ENCODE assay signal across 18 cellular contexts in genomic region chr5:54470191-54470590, GRCh38. TPM values are rescaled to one million over a fixed set of nuclear protein-coding genes. Genes with fewer than 3 reads are reported as not detected.
DNase-seq lines count a peak whose midpoint lies in the region; ATAC-seq, FAIRE-seq and TF ChIP-seq lines count a peak whose summit lies in the region.
"Had no signal": no experiment of that assay in that cellular context is flagged by ENCODE, and none has a peak within 500 bp of the region (broad histone marks: within the 10 kb centered on the region; RNA-seq: fewer than 3 reads in every experiment).

No MANE protein-coding gene starts in this region.

- peaks cover 0 to 3% of the 10 kb centered on the region in 2 donors for H3K36me3 Mint-ChIP-seq in activated T-cell treated with anti-CD3 and anti-CD28 coated beads, Interleukin-2, amount 50 U/mL, for 72 hours (ENCODE audit: insufficient read depth in 2 of 2)
- H3K36me3 Mint-ChIP-seq in stimulated activated memory B cell treated with anti-CD40 and anti-IgM and Interleukin-4, amounts not matched to agents 10 μg/mL and 1 μg/mL and 100 μg/mL, for 72 hours, result no peaks in the 10 kb centered on the region

- H3K4me3 Mint-ChIP-seq in activated T-cell treated with anti-CD3 and anti-CD28 coated beads, Interleukin-2, amount 50 U/mL, for 72 hours, result peak overlapping the region in 1 of 2 donors; percentile 62
- peak overlapping the region; percentile 18 for H3K4me3 Mint-ChIP-seq in stimulated activated memory B cell treated with anti-CD40 and anti-IgM and Interleukin-4, amounts not matched to agents 10 μg/mL and 1 μg/mL and 100 μg/mL, for 72 hours

- intact Hi-C loops in pancreas (cut with DNase I), result no loop called here

- no peak for FAIRE-seq in pancreas (lab: Jason Lieb, UNC)
- FAIRE-seq: islet of Langerhans had no signal

- H3K4me1 Mint-ChIP-seq in activated T-cell treated with anti-CD3 and anti-CD28 coated beads, Interleukin-2, amount 50 U/mL, for 72 hours (ENCODE audit: low read depth), result peaks cover 9% of the 10 kb centered on the region
- H3K4me1 Mint-ChIP-seq in stimulated activated memory B cell treated with anti-CD40 and anti-IgM and Interleukin-4, amounts not matched to agents 10 μg/mL and 1 μg/mL and 100 μg/mL, for 72 hours, result peaks cover 18% of the 10 kb centered on the region

- no peaks in the 10 kb centered on the region for H3K27me3 Mint-ChIP-seq in activated T-cell treated with anti-CD3 and anti-CD28 coated beads, Interleukin-2, amount 50 U/mL, for 72 hours (ENCODE audit: low read depth)
- no peaks in the 10 kb centered on the region for H3K27me3 Mint-ChIP-seq in stimulated activated memory B cell treated with anti-CD40 and anti-IgM and Interleukin-4, amounts not matched to agents 10 μg/mL and 1 μg/mL and 100 μg/mL, for 72 hours

- DNase-seq in activated T-cell treated with anti-CD3 and anti-CD28 coated beads, Interleukin-2, amount 50 U/mL, for 72 hours, result no peak
- DNase-seq in activated T-cell treated with anti-CD3 and anti-CD28 coated beads for 4 hours (no peak), fibroblast of the conjunctiva (ENCODE audit: low read depth) (peak; percentile 50), SIG-M5 (lab: John Stamatoyannopoulos, UW) (no peak), pancreas (no peak)
- DNase-seq: activated CD4-positive, alpha-beta T cell treated with anti-CD3 and anti-CD28 coated beads, Interleukin-2, amount 50 U/mL, for 48 hours; cerebellar nuclear complex; DMS53; esophagus squamous epithelium; NCI-H2171; upper lobe of right lung had no signal

- no peaks in the 10 kb centered on the region for H3K9me3 ChIP-seq in pancreas
- H3K9me3 ChIP-seq: esophagus squamous epithelium, upper lobe of right lung had no signal

- H3K4me3 ChIP-seq in pancreas, result no peak overlapping the region

- H3K27me3 ChIP-seq in pancreas, result no peaks in the 10 kb centered on the region
- H3K27me3 ChIP-seq: esophagus squamous epithelium, upper lobe of right lung had no signal

- no peaks in the 10 kb centered on the region for H3K36me3 ChIP-seq in pancreas
- H3K36me3 ChIP-seq: esophagus squamous epithelium, upper lobe of right lung had no signal

- no peaks in the 10 kb centered on the region for H3K4me1 ChIP-seq in pancreas
- H3K4me1 ChIP-seq: upper lobe of right lung had no signal

- H3K27ac ChIP-seq in pancreas, result no peak overlapping the region
- H3K27ac ChIP-seq: HL-60 had no signal

- TF ChIP-seq CTCF in pancreas (IDR thresholded peaks at IDR 0.05), result no peak

- WGBS in pancreas, 2 donors, result 60 to 71% methylated on average over 2 of the region's 2 CpGs

- H3K9me3 Mint-ChIP-seq in activated T-cell treated with anti-CD3 and anti-CD28 coated beads, Interleukin-2, amount 50 U/mL, for 72 hours, result no peaks in the 10 kb centered on the region
- peaks cover 3% of the 10 kb centered on the region for H3K9me3 Mint-ChIP-seq in stimulated activated memory B cell treated with anti-CD40 and anti-IgM and Interleukin-4, amounts not matched to agents 10 μg/mL and 1 μg/mL and 100 μg/mL, for 72 hours

- ATAC-seq in activated T-cell treated with anti-CD3 and anti-CD28 coated beads, Interleukin-2, amount 50 U/mL, for 72 hours (replicated peaks in 1 of 2), result no peak
- peak; percentile 66 for ATAC-seq in SK-N-SH treated with all-trans-retinoic acid at 6 μM for 48 hours
- ATAC-seq in stimulated activated memory B cell treated with anti-CD40 and anti-IgM and Interleukin-4, amounts not matched to agents 10 μg/mL and 1 μg/mL and 100 μg/mL, for 72 hours, result no peak
- ATAC-seq in HG02642 (IDR thresholded peaks at IDR 0.05; ENCODE audit: poor library complexity, unreplicated experiment), result no peak
- no peak for ATAC-seq in pancreas
- ATAC-seq: upper lobe of right lung had no signal

- peak overlapping the region; percentile 25 for H3K27ac Mint-ChIP-seq in activated T-cell treated with anti-CD3 and anti-CD28 coated beads, Interleukin-2, amount 50 U/mL, for 72 hours
- H3K27ac Mint-ChIP-seq in stimulated activated memory B cell treated with anti-CD40 and anti-IgM and Interleukin-4, amounts not matched to agents 10 μg/mL and 1 μg/mL and 100 μg/mL, for 72 hours, result peak overlapping the region; percentile 30

TF ChIP-seq in SK-N-SH treated with all-trans-retinoic acid at 6 μM for 48 hours, 23 proteins besides CTCF, POLR2A, EP300 and RAD21:
- TF ChIP-seq ZNF8 (CRISPR knock-in tag; IDR thresholded peaks at IDR 0.05) (no peak), TOX (CRISPR knock-in tag; IDR thresholded peaks at IDR 0.05; ENCODE audit: borderline replicate concordance) (no peak)
TF ChIP-seq in SK-N-SH treated with all-trans-retinoic acid at 6 μM for 48 hours: peak in this region for 0.

RNA-seq across cellular contexts. Expression of gene HSPB3, which starts 14.7 kb away (rescaled TPM):
- total RNA-seq in activated T-cell treated with anti-CD3 and anti-CD28 coated beads, Interleukin-2, amount 50 U/mL, for 72 hours, result not detected
- not detected for total RNA-seq in pancreas
- polyA plus RNA-seq in pancreas, result under 1 TPM; 0.35 to 0.76 TPM
- total RNA-seq: A673 had no signal
- polyA plus RNA-seq: neural cell had no signal

RNA-seq across cellular contexts. Expression of gene SNX18, which starts 47.4 kb away (rescaled TPM):
- total RNA-seq in activated T-cell treated with anti-CD3 and anti-CD28 coated beads, Interleukin-2, amount 50 U/mL, for 72 hours, result 1 to 10 TPM; 6.4 to 8.4 TPM
- total RNA-seq in pancreas, result 10 to 100 TPM; 10.2 to 20.0 (median 14.3) TPM
- 1 to 10 TPM; 2.9 to 4.7 TPM for polyA plus RNA-seq in pancreas
